ENCODE assay signal across 1 cellular context in genomic region chr20:37564388-37565133, GRCh38.
A peak's percentile ranks its signal among the peaks of the same experiment; 100 is the strongest.
TF ChIP-seq lines count a peak whose summit lies in the region.

No MANE protein-coding gene starts in this region.

TF ChIP-seq in HepG2, 621 proteins besides CTCF, POLR2A, EP300 and RAD21 (continued from another document):
- peak; percentile 47; the same call in 1 of the 2 replicates for TF ChIP-seq ARID5B (CRISPR knock-in tag; IDR thresholded peaks at IDR 0.05)
- 0 out of 2 replicates have a peak, but pooled peaks have one; percentile 26 for TF ChIP-seq ZNF225 (CRISPR knock-in tag; IDR thresholded peaks at IDR 0.05)
- TF ChIP-seq SOX13 (IDR thresholded peaks at IDR 0.05), result no peak
- peak in 1 of 2 experiments; percentile 22; a peak in 1 of 4 replicates for TF ChIP-seq SOX13 (CRISPR knock-in tag; conservative IDR thresholded peaks at IDR 0.05 in 1 of 2, IDR thresholded peaks at IDR 0.05 in 1 of 2)
- 0 out of 2 replicates have a peak, but pooled peaks have one; percentile 50 for TF ChIP-seq IKZF5 (CRISPR knock-in tag; IDR thresholded peaks at IDR 0.05)
- TF ChIP-seq ZBTB20 (CRISPR knock-in tag; IDR thresholded peaks at IDR 0.05; ENCODE audit: borderline replicate concordance, low read depth), result 0 out of 2 replicates have a peak, but pooled peaks have one; percentile 49
- no peak for TF ChIP-seq SATB2 (CRISPR knock-in tag; IDR thresholded peaks at IDR 0.05)
- peak; percentile 48 for TF ChIP-seq MTF2 (CRISPR knock-in tag; IDR thresholded peaks at IDR 0.05; ENCODE audit: borderline replicate concordance)
- TF ChIP-seq MXD3 (CRISPR knock-in tag; IDR thresholded peaks at IDR 0.05), result 0 out of 2 replicates have a peak, but pooled peaks have one; percentile 41
- TF ChIP-seq AHR (CRISPR knock-in tag; IDR thresholded peaks at IDR 0.05), result no peak
- peak; percentile 66 for TF ChIP-seq HNRNPLL (IDR thresholded peaks at IDR 0.05; ENCODE audit: low read depth, low read length, poor library complexity, severe bottlenecking)
- 0 out of 2 replicates have a peak, but pooled peaks have one; percentile 64 for TF ChIP-seq RELA (CRISPR knock-in tag; IDR thresholded peaks at IDR 0.05)
- peak; percentile 27; the same call in 1 of the 2 replicates for TF ChIP-seq MYC (CRISPR knock-in tag; IDR thresholded peaks at IDR 0.05; ENCODE audit: borderline replicate concordance)
- peak; percentile 84 to 85; a peak in 3 of 4 replicates for TF ChIP-seq HMGXB4 (CRISPR knock-in tag; IDR thresholded peaks at IDR 0.05; ENCODE audit: borderline replicate concordance in 1 of 2, low read depth in 1 of 2)
- TF ChIP-seq GATAD2A (CRISPR knock-in tag; IDR thresholded peaks at IDR 0.05), result 0 out of 2 replicates have a peak, but pooled peaks have one; percentile 22
- no peak for TF ChIP-seq KDM5A (IDR thresholded peaks at IDR 0.05; ENCODE audit: borderline replicate concordance, low read length)
- 0 out of 2 replicates have a peak, but pooled peaks have one; percentile 40 for TF ChIP-seq HDAC1 (CRISPR knock-in tag; IDR thresholded peaks at IDR 0.05)
- TF ChIP-seq THRA (CRISPR knock-in tag; IDR thresholded peaks at IDR 0.05; ENCODE audit: borderline replicate concordance), result peak; percentile 59; the same call in 1 of the 2 replicates
